ENCODE assay signal across 16 cellular contexts in genomic region chr2:175015340-175015739, GRCh38. TPM values are rescaled to one million over a fixed set of nuclear protein-coding genes. Genes with fewer than 3 reads are reported as not detected.
DNase-seq lines count a peak whose midpoint lies in the region; ATAC-seq and TF ChIP-seq lines count a peak whose summit lies in the region.
"Had no signal": no experiment of that assay in that cellular context is flagged by ENCODE, and none has a peak within 500 bp of the region (broad histone marks: within the 10 kb centered on the region; RNA-seq: fewer than 3 reads in every experiment).

No MANE protein-coding gene starts in this region.

- H3T11ph ChIP-seq in H9 (ENCODE audit: low read length) = no peak overlapping the region

- H3K36me3 Mint-ChIP-seq in H9 (ENCODE audit: insufficient read depth in 1 of 3, low read depth in 3 of 3) = peaks cover 0 to 4% (median 3%) of the 10 kb centered on the region in 3 experiments; a peak in 1 of 7 replicates

- no peak overlapping the region for H3K4ac ChIP-seq in H9 (ENCODE audit: low read depth, low read length)

- WGBS in heart right ventricle, 2 donors = 48 to 51% methylated on average over 3 of the region's 3 CpGs
- WGBS in right cardiac atrium = 61% methylated on average over 3 of the region's 3 CpGs
- WGBS in H9 (ENCODE audit: extremely low coverage, insufficient read length, low lambda C conversion rate) = no CpG with 5 or more reads among the region's 3 CpGs

- H3K9me3 ChIP-seq in heart right ventricle (peaks cover 0 to 5% (median 0%) of the 10 kb centered on the region in 11 donors), right cardiac atrium (ENCODE audit: control insufficient read depth, low read length) (no peaks in the 10 kb centered on the region), upper lobe of right lung (no peaks in the 10 kb centered on the region), H9 (ENCODE audit: control insufficient read depth, low read depth, low read length) (no peaks in the 10 kb centered on the region)

- no peaks in the 10 kb centered on the region for H3K36me3 ChIP-seq in heart right ventricle
- H3K36me3 ChIP-seq in upper lobe of right lung = no peaks in the 10 kb centered on the region
- H3K36me3 ChIP-seq: BLaER1 had no signal

- no peak overlapping the region for H3K4me2 ChIP-seq in H9 (ENCODE audit: insufficient read depth, insufficient read length, low read length)
- H3K4me2 ChIP-seq: BLaER1, GM23338 had no signal

- H3K9ac ChIP-seq in H9 (ENCODE audit: extremely low read depth, insufficient read length, low read length) = no peak overlapping the region
- H3K9ac ChIP-seq: BLaER1 had no signal

- H2AFZ ChIP-seq in H9 (ENCODE audit: low read length) = no peak overlapping the region
- H2AFZ ChIP-seq: GM23338 had no signal

- H3K56ac ChIP-seq in H9 (ENCODE audit: insufficient read length, low read depth, low read length) = no peak overlapping the region

- no peak overlapping the region for H2BK12ac ChIP-seq in H9 (ENCODE audit: insufficient read length, low read depth, low read length)

- H3K27ac Mint-ChIP-seq in H9 = no peak overlapping the region
- H3K27ac Mint-ChIP-seq: CD8-positive, alpha-beta memory T cell; GM23338 had no signal

- peak overlapping the region in 5 of 10 donors; percentile 5 to 63 (median 22) for H3K27ac ChIP-seq in heart right ventricle
- H3K27ac ChIP-seq in right cardiac atrium (ENCODE audit: low read length) = no peak overlapping the region
- peak overlapping the region; percentile 13 for H3K27ac ChIP-seq in upper lobe of right lung
- H3K27ac ChIP-seq in H9 (ENCODE audit: insufficient read length, low read depth, low read length) = no peak overlapping the region
- H3K27ac ChIP-seq: BLaER1 had no signal

- no peak overlapping the region for H2BK120ac ChIP-seq in H9 (ENCODE audit: low read depth, low read length, poor library complexity, severe bottlenecking)

- peaks cover 0 to 24% (median 13%) of the 10 kb centered on the region in 9 donors for H3K4me1 ChIP-seq in heart right ventricle
- H3K4me1 ChIP-seq in right cardiac atrium (ENCODE audit: control insufficient read depth, insufficient read depth, low read length) = peaks cover 2% of the 10 kb centered on the region
- H3K4me1 ChIP-seq in upper lobe of right lung = no peaks in the 10 kb centered on the region
- H3K4me1 ChIP-seq in H9 (ENCODE audit: insufficient read depth, low read length) = no peaks in the 10 kb centered on the region
- H3K4me1 ChIP-seq: BLaER1 had no signal

- no peak overlapping the region for H3K14ac ChIP-seq in H9 (ENCODE audit: insufficient read depth, low read length)

- no peak overlapping the region for H2AK5ac ChIP-seq in H9 (ENCODE audit: insufficient read length, low read length)

- H3K4me3 ChIP-seq in heart right ventricle (no peak overlapping the region), right cardiac atrium (ENCODE audit: low read length) (no peak overlapping the region), upper lobe of right lung (no peak overlapping the region)
- H3K4me3 ChIP-seq: BLaER1, GM23338 had no signal

- no peak overlapping the region for H2BK20ac ChIP-seq in H9 (ENCODE audit: low read depth, low read length, poor library complexity, severe bottlenecking)

- no peaks in the 10 kb centered on the region for H3K23me2 ChIP-seq in H9 (ENCODE audit: insufficient read length, low read depth, low read length, poor library complexity, severe bottlenecking)

- no peak overlapping the region for H4K5ac ChIP-seq in H9 (ENCODE audit: insufficient read length, low read depth, low read length)

- intact Hi-C loops in heart right ventricle (cut with DNase I) = no loop called here
- intact Hi-C loops in Right ventricle myocardium inferior (cut with DNase I) = no loop called here
- intact Hi-C loops in right cardiac atrium (cut with DNase I) = no loop called here
- intact Hi-C loops in upper lobe of right lung (cut with DNase I) = no loop called here

- H3K23ac ChIP-seq in H9 (ENCODE audit: insufficient read length, low read depth, low read length) = no peak overlapping the region

- no peaks in the 10 kb centered on the region for H3K27me3 ChIP-seq in heart right ventricle
- H3K27me3 ChIP-seq in right cardiac atrium (ENCODE audit: control insufficient read depth, insufficient read depth) = no peaks in the 10 kb centered on the region
- H3K27me3 ChIP-seq in upper lobe of right lung = no peaks in the 10 kb centered on the region
- no peaks in the 10 kb centered on the region for H3K27me3 ChIP-seq in H9 (ENCODE audit: insufficient read depth, low read length)
- H3K27me3 ChIP-seq: BLaER1 had no signal

- no peak overlapping the region for H2BK15ac ChIP-seq in H9 (ENCODE audit: low read depth, low read length)

- DNase-seq in heart right ventricle (no peak), Right ventricle myocardium inferior (ENCODE audit: missing footprints) (no peak), NCI-H2227 treated with DMSO at 0.1 percent for 48 hours (lab: John Stamatoyannopoulos, UW) (peak; percentile 85), right cardiac atrium (no peak), upper lobe of right lung (no peak), H9 (no peak), NOMO-1 treated with dmso at 0.1 percent for 144 hours (lab: John Stamatoyannopoulos, UW; ENCODE audit: unreplicated experiment) (no peak)
- DNase-seq: 8988T; AML-193; Caco-2; CD8-positive, alpha-beta memory T cell; DND-41; GDM1; H7 had no signal

- H3K27me3 Mint-ChIP-seq in H9 (ENCODE audit: low read depth) = no peaks in the 10 kb centered on the region; the same call in 1 of the 2 replicates

- H3K4me1 Mint-ChIP-seq in H9 = peaks cover 8% of the 10 kb centered on the region in 2 experiments
- H3K4me1 Mint-ChIP-seq: CD8-positive, alpha-beta memory T cell had no signal

- H4K8ac ChIP-seq in H9 (replicated peaks; ENCODE audit: insufficient read length, low read depth, low read length) = no peak overlapping the region

- H3K18ac ChIP-seq in H9 (ENCODE audit: insufficient read length, low read depth, low read length) = no peak overlapping the region

- H4K20me1 ChIP-seq in H9 (ENCODE audit: control insufficient read depth, insufficient read depth, insufficient read length) = no peaks in the 10 kb centered on the region
- H4K20me1 ChIP-seq: BLaER1 had no signal

- H3K79me1 ChIP-seq in H9 (ENCODE audit: insufficient read depth, low read depth, low read length, poor library complexity, severe bottlenecking) = no peaks in the 10 kb centered on the region

- no peak overlapping the region for H4K91ac ChIP-seq in H9 (ENCODE audit: insufficient read length, low read depth, low read length)

- H2BK5ac ChIP-seq in H9 (ENCODE audit: insufficient read length, low read length) = no peak overlapping the region

- H3K79me2 ChIP-seq in H9 (ENCODE audit: insufficient read depth, low read length) = no peaks in the 10 kb centered on the region

- ATAC-seq in heart right ventricle = peak in 5 of 8 donors; percentile 42 to 57 (median 47)
- ATAC-seq in Right ventricle myocardium inferior = no peak
- peak; percentile 70 to 86 for ATAC-seq in right cardiac atrium
- ATAC-seq in upper lobe of right lung = no peak
- ATAC-seq: GM23338 had no signal

- TF ChIP-seq CTCF in heart right ventricle (IDR thresholded peaks at IDR 0.05) (no peak), upper lobe of right lung (IDR thresholded peaks at IDR 0.05) (no peak), H9 (conservative IDR thresholded peaks at IDR 0.05) (no peak)

- no peak overlapping the region for H3K4me3 Mint-ChIP-seq in H9
- H3K4me3 Mint-ChIP-seq: CD8-positive, alpha-beta memory T cell; GM23338 had no signal

- peaks cover 0 to 6% of the 10 kb centered on the region in 2 experiments; a peak in 2 of 5 replicates for H3K9me3 Mint-ChIP-seq in H9
- H3K9me3 Mint-ChIP-seq: CD8-positive, alpha-beta memory T cell; GM23338 had no signal

RNA-seq across cellular contexts. Expression of gene CHN1, which starts 10.2 kb away (rescaled TPM):
- 10 to 100 TPM in 8 of 10 donors, 1 to 10 TPM in 2; 6.1 to 26.5 (median 17.7) TPM for total RNA-seq in heart right ventricle
- polyA plus RNA-seq in heart right ventricle = 1 to 10 TPM; 7.1 to 7.9 TPM
- total RNA-seq in Right ventricle myocardium inferior = 11.7 TPM
- 1 to 10 TPM; 5.7 to 8.9 (median 8.0) TPM for total RNA-seq in right cardiac atrium
- 5.3 TPM for polyA plus RNA-seq in right cardiac atrium
- 30.6 TPM for total RNA-seq in upper lobe of right lung
- 33.9 and 37.0 TPM in 2 replicates for total RNA-seq in H9 (2021)

Comparison
In these comparisons a context has a peak if more than half of its experiments do, and no peak if none do; other contexts are left out.
1. ATAC-seq: peak in heart right ventricle (5 of 8) and right cardiac atrium (2 of 2); none in Right ventricle myocardium inferior (single experiment) and upper lobe of right lung (single experiment).